Comparison of ENCODE assay signal across 8 cellular contexts in genomic region chr2:174688079-174688478, GRCh38.
DNase-seq lines count a peak whose midpoint lies in the region; ATAC-seq and TF ChIP-seq lines count a peak whose summit lies in the region.

No MANE protein-coding gene starts in this region.

- no peaks in the 10 kb centered on the region for H3K27me3 Mint-ChIP-seq in activated CD8-positive, alpha-beta memory T cell treated with anti-CD3 and anti-CD28 coated beads, Interleukin-2, amount 10 ng/mL, durations not matched to agents 7 days and 5 days
- no peaks in the 10 kb centered on the region for H3K27me3 Mint-ChIP-seq in central memory CD8-positive, alpha-beta T cell
- peaks cover 63% of the 10 kb centered on the region for H3K27me3 Mint-ChIP-seq in progenitor cell of endocrine pancreas

- no peak overlapping the region for H3K27ac Mint-ChIP-seq in activated CD8-positive, alpha-beta memory T cell treated with anti-CD3 and anti-CD28 coated beads, Interleukin-2, amount 10 ng/mL, durations not matched to agents 7 days and 5 days
- H3K27ac Mint-ChIP-seq in central memory CD8-positive, alpha-beta T cell (ENCODE audit: low read depth), result peak overlapping the region; percentile 44
- H3K27ac Mint-ChIP-seq in progenitor cell of endocrine pancreas, result no peak overlapping the region

- CTCF ChIA-PET in activated CD8-positive, alpha-beta memory T cell treated with anti-CD3 and anti-CD28 coated beads, Interleukin-2, amount 10 ng/mL, durations not matched to agents 7 days and 5 days (lab: Charles Lee), result interaction anchor here (0.6 to 9.2 kb wide), 34 partner anchors 8 to 226 kb away, joined by 3 to 122 read pairs (median 5); partner anchors contain the start of gene WIPF1

- ATAC-seq in activated CD8-positive, alpha-beta memory T cell treated with anti-CD3 and anti-CD28 coated beads, Interleukin-2, amount 10 ng/mL, durations not matched to agents 7 days and 5 days, result peak; percentile 54
- ATAC-seq in central memory CD8-positive, alpha-beta T cell (replicated peaks; ENCODE audit: extremely low read depth, poor library complexity, severe bottlenecking), result no peak
- ATAC-seq in GM21786 (IDR thresholded peaks at IDR 0.05; ENCODE audit: unreplicated experiment) (no peak), GM18517 (IDR thresholded peaks at IDR 0.05; ENCODE audit: unreplicated experiment) (no peak)

- no peak for DNase-seq in activated CD8-positive, alpha-beta memory T cell treated with anti-CD3 and anti-CD28 coated beads, Interleukin-2, amount 10 ng/mL, durations not matched to agents 7 days and 5 days
- no peak for DNase-seq in activated CD8-positive, alpha-beta memory T cell treated with anti-CD3 and anti-CD28 coated beads, Interleukin-2, amount 50 U/mL, for 48 hours
- DNase-seq in NAMALWA (ENCODE audit: low spot score), result peak; percentile 66
- no peak for DNase-seq in central memory CD8-positive, alpha-beta T cell (ENCODE audit: low spot score in 2 of 2)
- DNase-seq in progenitor cell of endocrine pancreas (ENCODE audit: low spot score, unreplicated experiment), result no peak
- no peak for DNase-seq in activated T-cell treated with anti-CD3 and anti-CD28 coated beads for 4 hours

- peak; percentile 19 for TF ChIP-seq CTCF in progenitor cell of endocrine pancreas (IDR thresholded peaks at IDR 0.05; ENCODE audit: unreplicated experiment)

- no peak overlapping the region for H3K4me3 Mint-ChIP-seq in activated CD8-positive, alpha-beta memory T cell treated with anti-CD3 and anti-CD28 coated beads, Interleukin-2, amount 10 ng/mL, durations not matched to agents 7 days and 5 days
- no peak overlapping the region for H3K4me3 Mint-ChIP-seq in central memory CD8-positive, alpha-beta T cell
- no peak overlapping the region for H3K4me3 Mint-ChIP-seq in progenitor cell of endocrine pancreas (ENCODE audit: low read depth)

- H3K9me3 Mint-ChIP-seq in activated CD8-positive, alpha-beta memory T cell treated with anti-CD3 and anti-CD28 coated beads, Interleukin-2, amount 10 ng/mL, durations not matched to agents 7 days and 5 days (ENCODE audit: low read depth), result no peaks in the 10 kb centered on the region
- H3K9me3 Mint-ChIP-seq in central memory CD8-positive, alpha-beta T cell, result no peaks in the 10 kb centered on the region
- H3K9me3 Mint-ChIP-seq in progenitor cell of endocrine pancreas (ENCODE audit: low read depth), result no peaks in the 10 kb centered on the region

- peaks cover 38% of the 10 kb centered on the region for H3K4me1 Mint-ChIP-seq in activated CD8-positive, alpha-beta memory T cell treated with anti-CD3 and anti-CD28 coated beads, Interleukin-2, amount 10 ng/mL, durations not matched to agents 7 days and 5 days
- H3K4me1 Mint-ChIP-seq in central memory CD8-positive, alpha-beta T cell, result peaks cover 32% of the 10 kb centered on the region
- H3K4me1 Mint-ChIP-seq in progenitor cell of endocrine pancreas (ENCODE audit: low read depth), result peaks cover 9% of the 10 kb centered on the region

- H3K36me3 Mint-ChIP-seq in activated CD8-positive, alpha-beta memory T cell treated with anti-CD3 and anti-CD28 coated beads, Interleukin-2, amount 10 ng/mL, durations not matched to agents 7 days and 5 days, result peaks cover 3% of the 10 kb centered on the region
- peaks cover 4% of the 10 kb centered on the region for H3K36me3 Mint-ChIP-seq in central memory CD8-positive, alpha-beta T cell (ENCODE audit: insufficient read depth)
- no peaks in the 10 kb centered on the region for H3K36me3 Mint-ChIP-seq in progenitor cell of endocrine pancreas (ENCODE audit: insufficient read depth)
